In the genomic region with DNA sequence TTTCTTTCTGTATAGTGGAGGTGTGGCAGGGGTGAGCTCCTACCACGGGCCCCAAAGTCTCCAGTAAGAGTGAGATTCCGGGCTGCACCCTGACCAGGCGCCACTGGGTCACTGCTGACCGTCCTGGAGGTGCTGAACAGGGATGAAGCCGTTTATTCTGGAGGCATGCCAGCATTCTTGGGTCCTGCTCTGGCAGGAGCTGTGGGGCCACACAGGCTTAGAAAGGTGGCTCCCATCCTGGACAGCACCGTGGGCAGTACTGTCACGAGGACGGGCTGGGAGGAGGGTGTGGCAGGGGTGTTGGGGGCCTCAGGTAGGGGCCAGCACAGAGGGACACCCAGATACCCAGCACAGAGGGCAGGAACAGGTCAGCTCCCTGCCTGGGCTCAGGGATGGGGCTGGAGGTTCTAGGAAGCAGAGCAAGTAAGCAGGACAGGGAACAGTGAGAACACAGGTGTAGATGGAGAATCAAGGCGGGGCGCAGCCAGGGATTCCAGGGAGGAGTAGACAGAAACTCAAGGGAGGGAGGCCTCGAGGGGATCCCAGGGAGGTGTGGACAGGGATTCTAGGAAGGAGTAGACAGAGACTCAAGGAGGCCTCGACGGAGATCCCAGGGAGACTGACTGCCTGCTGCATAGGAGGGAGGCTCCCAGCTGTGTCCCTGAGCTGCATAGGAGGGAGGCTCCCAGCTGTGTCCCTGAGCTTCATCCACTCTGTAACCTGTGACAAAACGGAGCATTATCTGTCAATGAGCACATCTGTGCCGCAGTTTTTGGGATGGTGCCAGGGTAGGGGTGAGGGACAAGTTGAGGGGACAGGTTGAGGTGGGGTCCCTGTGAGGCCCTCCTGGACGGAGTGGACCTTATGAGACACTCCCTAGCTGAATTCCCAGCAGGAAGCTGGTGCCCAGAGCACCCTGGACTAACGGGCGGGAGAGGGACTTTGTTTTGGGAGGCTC, we compare ENCODE assay signal across 10 cellular contexts. TPM values are rescaled to one million over a fixed set of nuclear protein-coding genes. Genes with fewer than 3 reads are reported as not detected.
A peak's percentile ranks its signal among the peaks of the same experiment; 100 is the strongest.
DNase-seq lines count a peak whose midpoint lies in the region.
"Had no signal": no experiment of that assay in that cellular context is flagged by ENCODE, and none has a peak within 500 bp of the region (broad histone marks: within the 10 kb centered on the region; RNA-seq: fewer than 3 reads in every experiment).

No MANE protein-coding gene starts in this region.

- H3K36me3 ChIP-seq in HUES48 (ENCODE audit: control insufficient read depth, insufficient read depth, low read length) (peaks cover 20% of the 10 kb centered on the region), MG63 (no peaks in the 10 kb centered on the region)

- peaks cover 25% of the 10 kb centered on the region for H3K4me1 ChIP-seq in HUES48 (ENCODE audit: control insufficient read depth, insufficient read depth, low read length)

- H3K27me3 ChIP-seq in HUES48 (ENCODE audit: control insufficient read depth, insufficient read depth, low read length) = no peaks in the 10 kb centered on the region
- peaks cover 47% of the 10 kb centered on the region for H3K27me3 ChIP-seq in MG63

- DNase-seq in AG20443 (ENCODE audit: low spot score) (peak; percentile 46), SW480 (ENCODE audit: low spot score) (peak; percentile 54), left kidney (ENCODE audit: low read depth, low spot score) (peak; percentile 39), posterior vena cava (ENCODE audit: low spot score) (no peak), MG63 (no peak), GM19238 (ENCODE audit: insufficient read length, low spot score) (no peak)
- DNase-seq in stimulated activated naive CD4-positive, alpha-beta T cell (lab: John Stamatoyannopoulos, UW) = no peak
- DNase-seq: activated gamma-delta T cell; stimulated activated CD4-positive, alpha-beta T cell treated with anti-CD3 and anti-CD28 coated beads, Interleukin-2, amount 100 ng/mL, for 48 hours had no signal

- H3K27ac ChIP-seq in HUES48 (ENCODE audit: low read depth, low read length) = peak overlapping the region; percentile 88

- intact Hi-C loops in posterior vena cava (cut with DNase I) = no loop called here

- H3K4me3 ChIP-seq in HUES48 (ENCODE audit: low read depth, low read length) (peak overlapping the region; percentile 55; the same call in 1 of the 2 replicates), MG63 (no peak overlapping the region)

- no peaks in the 10 kb centered on the region for H3K9me3 ChIP-seq in HUES48 (ENCODE audit: control insufficient read depth, insufficient read depth, low read length)
- no peaks in the 10 kb centered on the region for H3K9me3 ChIP-seq in MG63

- peak overlapping the region; percentile 80 for H3K9ac ChIP-seq in HUES48 (ENCODE audit: low read depth, low read length)

RNA-seq across cellular contexts. Expression of gene PLEKHG4B, which starts 1.1 kb away (rescaled TPM):
- total RNA-seq in posterior vena cava = under 1 TPM in 1 of 2 donors, not detected in 1; 0.05 TPM
- not detected in 2 replicates for total RNA-seq in MG63 (2014; rRNA removed; shearing (Covaris generic); ENCODE audit: low replicate concordance)

Comparison
In these comparisons a context has a peak if more than half of its experiments do, and no peak if none do; other contexts are left out.
1. DNase-seq: peak in AG20443 (single experiment), SW480 (single experiment) and left kidney (single experiment); none in posterior vena cava (single experiment), stimulated activated naive CD4-positive, alpha-beta T cell (0 of 6), MG63 (single experiment) and GM19238 (single experiment).